ENCODE assay signal across 15 cellular contexts in genomic region chr11:68524681-68525080, GRCh38.
DNase-seq lines count a peak whose midpoint lies in the region; ATAC-seq and TF ChIP-seq lines count a peak whose summit lies in the region.
"Had no signal": no experiment of that assay in that cellular context is flagged by ENCODE, and none has a peak within 500 bp of the region (broad histone marks: within the 10 kb centered on the region; RNA-seq: fewer than 3 reads in every experiment).

No MANE protein-coding gene starts in this region.

- POLR2A ChIA-PET in Caco-2 (lab: Charles Lee) = no interaction called here

- CTCF ChIA-PET in Caco-2 (lab: Charles Lee) = no interaction called here

- H3K9me3 Mint-ChIP-seq in Caco-2 (ENCODE audit: unreplicated experiment) = no peaks in the 10 kb centered on the region
- H3K9me3 Mint-ChIP-seq: activated naive CD8-positive, alpha-beta T cell treated with anti-CD3 and anti-CD28 coated beads, Interleukin-2, amount 50 U/mL, for 24 hours; naive B cell had no signal

- TF ChIP-seq CTCF in Caco-2 (IDR thresholded peaks at IDR 0.05; ENCODE audit: insufficient read depth in 1 of 2, low read depth in 1 of 2, low read length in 1 of 2, severe bottlenecking in 1 of 2, unreplicated experiment in 1 of 2) (no peak), psoas muscle (IDR thresholded peaks at IDR 0.05) (no peak)

- intact Hi-C loops in Caco-2 (cut with micrococcal nuclease; ENCODE audit: unreplicated experiment) = no loop called here
- intact Hi-C loops in left ventricle myocardium superior (cut with micrococcal nuclease) = no loop called here
- intact Hi-C loops in psoas muscle (cut with DNase I) = loop anchor here (1.0 to 10.0 kb wide), 2 partner anchors 31 to 60 kb away; partner anchors contain the start of gene PPP6R3 (in 1 of the 2)

- H3K27me3 Mint-ChIP-seq in Caco-2 (ENCODE audit: insufficient read depth, unreplicated experiment) = no peaks in the 10 kb centered on the region
- H3K27me3 Mint-ChIP-seq in T-helper 17 cell = no peaks in the 10 kb centered on the region
- H3K27me3 Mint-ChIP-seq: activated naive CD8-positive, alpha-beta T cell treated with anti-CD3 and anti-CD28 coated beads, Interleukin-2, amount 50 U/mL, for 24 hours; naive B cell had no signal

- H3K36me3 Mint-ChIP-seq in Caco-2 (ENCODE audit: insufficient read depth, unreplicated experiment) = peaks cover 92% of the 10 kb centered on the region
- peaks cover 12% of the 10 kb centered on the region for H3K36me3 Mint-ChIP-seq in T-helper 17 cell (ENCODE audit: low read depth)

- H3K27me3 ChIP-seq in Caco-2 (replicated peaks; ENCODE audit: control insufficient read depth, insufficient read depth, low read length) (no peaks in the 10 kb centered on the region), psoas muscle (ENCODE audit: insufficient read depth in 3 of 3, low read length in 2 of 3) (no peaks in the 10 kb centered on the region)

- WGBS in psoas muscle, 3 donors = 48 to 61% (median 61%) methylated on average over 2 of the region's 2 CpGs

- H3K9me3 ChIP-seq in Caco-2 (no peaks in the 10 kb centered on the region), T-helper 17 cell (ENCODE audit: control insufficient read depth, low read length, poor library complexity, severe bottlenecking) (no peaks in the 10 kb centered on the region), psoas muscle (no peaks in the 10 kb centered on the region)

- no peak for ATAC-seq in T-helper 17 cell
- ATAC-seq in left ventricle myocardium superior = peak; percentile 46
- peak in 2 of 4 donors; percentile 39 to 46 for ATAC-seq in psoas muscle
- ATAC-seq: activated naive CD8-positive, alpha-beta T cell treated with anti-CD3 and anti-CD28 coated beads, Interleukin-2, amount 50 U/mL, for 24 hours; Panc1 had no signal

- peaks cover 14% of the 10 kb centered on the region for H3K4me1 Mint-ChIP-seq in Caco-2 (ENCODE audit: low read depth, unreplicated experiment)
- peaks cover 67% of the 10 kb centered on the region for H3K4me1 Mint-ChIP-seq in T-helper 17 cell

- H3K27ac ChIP-seq in psoas muscle = peak overlapping the region; percentile 72

- in situ Hi-C loops in ACHN (cut with HindIII; ENCODE audit: low pct_ligation_motif_present, low pct_unique_long_range_greater_than_20kb, low sequenced_read_pairs) = no loop called here

- H3K36me3 ChIP-seq in Caco-2 (ENCODE audit: control insufficient read depth, insufficient read depth, low read length) (peaks cover 16% of the 10 kb centered on the region), psoas muscle (ENCODE audit: insufficient read depth in 1 of 2, low read depth in 1 of 2) (peaks cover 6 to 84% of the 10 kb centered on the region in 2 donors)

- H3K4me3 Mint-ChIP-seq in Caco-2 (ENCODE audit: unreplicated experiment) = no peak overlapping the region
- H3K4me3 Mint-ChIP-seq in T-helper 17 cell = no peak overlapping the region
- H3K4me3 Mint-ChIP-seq: activated naive CD8-positive, alpha-beta T cell treated with anti-CD3 and anti-CD28 coated beads, Interleukin-2, amount 50 U/mL, for 24 hours; naive B cell had no signal

- H3K4me1 ChIP-seq in Caco-2 (no peaks in the 10 kb centered on the region), psoas muscle (peaks cover 65% of the 10 kb centered on the region)

- H3K27ac Mint-ChIP-seq in Caco-2 (ENCODE audit: unreplicated experiment) = peak overlapping the region; percentile 2
- H3K27ac Mint-ChIP-seq in T-helper 17 cell = peak overlapping the region; percentile 86
- H3K27ac Mint-ChIP-seq: activated naive CD8-positive, alpha-beta T cell treated with anti-CD3 and anti-CD28 coated beads, Interleukin-2, amount 50 U/mL, for 24 hours had no signal

- no TSS peak for BruUV-seq in Caco-2 (replicated peaks; lab: Mats Ljungman, UMichigan)

- DNase-seq in Caco-2 = no peak
- DNase-seq in T-helper 17 cell = no peak
- DNase-seq in left ventricle myocardium superior = no peak
- no peak for DNase-seq in psoas muscle
- no peak for DNase-seq in ACHN
- no peak for DNase-seq in activated CD4-positive, CD25-positive, alpha-beta regulatory T cell treated with anti-CD3 and anti-CD28 coated beads, Interleukin-2, amount 50 U/mL, for 72 hours
- no peak for DNase-seq in HuH-7.5 (ENCODE audit: low spot score)
- DNase-seq: activated naive CD8-positive, alpha-beta T cell treated with anti-CD3 and anti-CD28 coated beads, Interleukin-2, amount 50 U/mL, for 24 hours; COR-L47; cortex of kidney; IMR-90; naive B cell; NCI-H1436; NCI-H524 had no signal

- no peak overlapping the region for H3K4me3 ChIP-seq in Caco-2 (ENCODE audit: low read depth, low read length)
- no peak overlapping the region for H3K4me3 ChIP-seq in psoas muscle

Comparison
In these comparisons a context has a peak if more than half of its experiments do, and no peak if none do; other contexts are left out.
1. intact Hi-C loops: an anchor here in psoas muscle (1.0 to 10.0 kb wide); none called in Caco-2 and left ventricle myocardium superior.